ENCODE assay signal across 24 cellular contexts in genomic region chr15:69849232-69849610, GRCh38.
"Had no signal": no experiment of that assay in that cellular context is flagged by ENCODE, and none has a peak within 500 bp of the region (broad histone marks: within the 10 kb centered on the region; RNA-seq: fewer than 3 reads in every experiment).

No MANE protein-coding gene starts in this region.

- ATAC-seq: heart right ventricle; left cardiac atrium; left lobe of liver; left ventricle myocardium superior; lower lobe of right lung; natural killer cell treated with Interleukin-12 subunit alpha and Interleukin-12 subunit beta and Interleukin-15 and Interleukin-18, amount 100 ng/mL, for 72 hours; right cardiac atrium; sciatic nerve; stimulated activated memory B cell treated with anti-CD40 and anti-IgM and Interleukin-4, amounts not matched to agents 10 μg/mL and 1 μg/mL and 100 μg/mL, for 72 hours; stimulated activated naive CD8-positive, alpha-beta T cell treated with anti-CD3 and anti-CD28 coated beads, Interleukin-15, amount 100 ng/mL, for 72 hours had no signal

- H3K36me3 ChIP-seq: heart right ventricle, lower lobe of right lung, ovary, prostate gland, spleen, tibial nerve, uterus had no signal

- H3K4me1 ChIP-seq: lower lobe of right lung, prostate gland, spleen, uterus had no signal

- DNase-seq: heart right ventricle; kidney glomerular epithelial cell; left cardiac atrium; left ventricle myocardium superior; lower lobe of right lung; mesendoderm; naive B cell; ovary; retina; right cardiac atrium; spleen; stimulated activated CD4-positive, alpha-beta T cell treated with anti-CD3 and anti-CD28 coated beads, Interleukin-4, amount 100 ng/mL, for 4 hours; stimulated activated CD8-positive, alpha-beta memory T cell treated with anti-CD3 and anti-CD28 coated beads, Interleukin-4, amount 100 ng/mL, for 48 hours; stimulated activated naive CD4-positive, alpha-beta T cell treated with Interleukin-2 at 50 U/mL for 16 hours; stimulated activated naive CD8-positive, alpha-beta T cell treated with anti-CD3 and anti-CD28 coated beads, Interleukin-15, amount 100 ng/mL, for 72 hours; uterus had no signal

- H2AFZ ChIP-seq: hepatocyte had no signal

- H3K9me3 ChIP-seq: heart right ventricle, lower lobe of right lung, ovary, prostate gland, uterus had no signal

- H3K4me2 ChIP-seq: hepatocyte had no signal

- H3K79me2 ChIP-seq: hepatocyte had no signal

- H3K27me3 ChIP-seq: hepatocyte, ovary, tibial nerve, uterus had no signal

- H3K27ac ChIP-seq: heart right ventricle, hepatocyte, lower lobe of right lung, ovary, prostate gland, skin epidermis, spleen, tibial nerve, uterus had no signal

- H3K4me3 ChIP-seq: heart right ventricle, hepatocyte, lower lobe of right lung, ovary, prostate gland, skin epidermis, spleen, tibial nerve, uterus had no signal
